ENCODE assay signal across 8 cellular contexts in genomic region chr1:2231667-2232254, GRCh38. TPM values are rescaled to one million over a fixed set of nuclear protein-coding genes. Genes with fewer than 3 reads are reported as not detected.
A peak's percentile ranks its signal among the peaks of the same experiment; 100 is the strongest.
DNase-seq lines count a peak whose midpoint lies in the region; ATAC-seq and TF ChIP-seq lines count a peak whose summit lies in the region.

No MANE protein-coding gene starts in this region.

- ATAC-seq in left lung, result peak; percentile 61

- H3K4me3 ChIP-seq in colonic mucosa, result peak overlapping the region; percentile 63
- peak overlapping the region; percentile 69 to 93 for H3K4me3 ChIP-seq in left lung

- H3K9me3 ChIP-seq in colonic mucosa (no peaks in the 10 kb centered on the region), left lung (no peaks in the 10 kb centered on the region)

- TF ChIP-seq CTCF in colonic mucosa (IDR thresholded peaks at IDR 0.05) (no peak), left lung (IDR thresholded peaks at IDR 0.05) (no peak), GM13977 (IDR thresholded peaks at IDR 0.05; ENCODE audit: extremely low read depth, insufficient read depth, missing control alignments) (no peak)

- no peaks in the 10 kb centered on the region for H3K36me3 ChIP-seq in colonic mucosa
- H3K36me3 ChIP-seq in left lung, result no peaks in the 10 kb centered on the region

- peak overlapping the region; percentile 80 for H3K27ac ChIP-seq in colonic mucosa
- peak overlapping the region; percentile 89 to 93 for H3K27ac ChIP-seq in left lung

- H3K4me1 ChIP-seq in colonic mucosa (peaks cover 27% of the 10 kb centered on the region), left lung (peaks cover 50 to 76% of the 10 kb centered on the region in 2 donors)

- intact Hi-C loops in colonic mucosa (cut with DNase I) (loop anchor here (5.0 kb wide), 1 partner anchor 86 kb away; no protein-coding TSS in a partner anchor), left lung (cut with DNase I) (loop anchor here in 1 of 2 donors (10.0 kb wide), 1 partner anchor 83 kb away; no protein-coding TSS in a partner anchor)

- DNase-seq in activated T-cell treated with anti-CD3 and anti-CD28 coated beads for 1 hour (ENCODE audit: low read depth), result peak; percentile 71
- no peak for DNase-seq in activated T-cell treated with anti-CD3 and anti-CD28 coated beads for 4 hours
- peak; percentile 70 for DNase-seq in activated CD4-positive, CD25-positive, alpha-beta regulatory T cell treated with anti-CD3 and anti-CD28 coated beads, Interleukin-2, amount 50 U/mL, for 72 hours
- DNase-seq in colonic mucosa, result peak; percentile 85
- peak; percentile 91 to 94 for DNase-seq in left lung
- peak; percentile 68 for DNase-seq in stimulated activated CD4-positive, alpha-beta T cell treated with anti-CD3 and anti-CD28 coated beads, Interleukin-1b, Interleukin-23, amount 100 ng/mL, for 48 hours
- no peak for DNase-seq in GM13977 (ENCODE audit: low spot score)
- no peak for DNase-seq in NCI-H1092 treated with DMSO at 0.1 percent for 48 hours (lab: John Stamatoyannopoulos, UW)

- H3K9ac ChIP-seq in colonic mucosa (ENCODE audit: low read depth in 2 of 2, low read length in 2 of 2), result peak overlapping the region; percentile 84 to 88

- in situ Hi-C loops in GM13977 (cut with MboI; ENCODE audit: low pct_unique_long_range_greater_than_20kb, low sequenced_read_pairs, unreplicated experiment), result no loop called here

- H3K27me3 ChIP-seq in colonic mucosa (no peaks in the 10 kb centered on the region), left lung (peaks cover 0 to 2% of the 10 kb centered on the region in 2 donors)

RNA-seq across cellular contexts. Expression of gene SKI, which starts 3.6 kb away (rescaled TPM):
- total RNA-seq in colonic mucosa, result 10 to 100 TPM; 31.0 to 36.1 TPM
- 10 to 100 TPM; 75.8 to 89.0 TPM for total RNA-seq in left lung

RNA-seq across cellular contexts. Expression of gene FAAP20, which starts 37.2 kb away (rescaled TPM):
- 10 to 100 TPM; 29.9 to 53.7 TPM for total RNA-seq in colonic mucosa
- 10 to 100 TPM; 51.6 to 69.7 TPM for total RNA-seq in left lung

Comparison
In these comparisons a context has a peak if more than half of its experiments do, and no peak if none do; other contexts are left out.
1. DNase-seq: peak in activated T-cell treated with anti-CD3 and anti-CD28 coated beads for 1 hour (single experiment), activated CD4-positive, CD25-positive, alpha-beta regulatory T cell treated with anti-CD3 and anti-CD28 coated beads, Interleukin-2, amount 50 U/mL, for 72 hours (single experiment), colonic mucosa (single experiment), left lung (2 of 2) and stimulated activated CD4-positive, alpha-beta T cell treated with anti-CD3 and anti-CD28 coated beads, Interleukin-1b, Interleukin-23, amount 100 ng/mL, for 48 hours (single experiment); none in activated T-cell treated with anti-CD3 and anti-CD28 coated beads for 4 hours (single experiment), GM13977 (single experiment) and NCI-H1092 treated with DMSO at 0.1 percent for 48 hours (single experiment).